Comparison of ENCODE assay signal across 24 cellular contexts in genomic region chr1:54782588-54782987, GRCh38. TPM values are rescaled to one million over a fixed set of nuclear protein-coding genes. Genes with fewer than 3 reads are reported as not detected.
"Had no signal": no experiment of that assay in that cellular context is flagged by ENCODE, and none has a peak within 500 bp of the region (broad histone marks: within the 10 kb centered on the region; RNA-seq: fewer than 3 reads in every experiment).

No MANE protein-coding gene starts in this region.

- H3K4me1 ChIP-seq: gastrocnemius medialis had no signal

- H3K36me3 ChIP-seq: gastrocnemius medialis, left ventricle myocardium inferior, right atrium auricular region, sigmoid colon, thoracic aorta, transverse colon had no signal

- H3K27ac ChIP-seq: coronary artery, gastrocnemius medialis, left ventricle myocardium inferior, right atrium auricular region, sigmoid colon, skin epidermis, stomach, thoracic aorta, transverse colon had no signal

- H3K27me3 ChIP-seq: right atrium auricular region, transverse colon had no signal

- H3K27me3 Mint-ChIP-seq: naive B cell had no signal

- DNase-seq: effector CD4-positive, alpha-beta T cell; gastrocnemius medialis; left ventricle myocardium inferior; mesenchymal stem cell; midbrain; naive B cell; occipital lobe; posterior cingulate gyrus; sigmoid colon; stimulated activated CD4-positive, alpha-beta T cell treated with anti-CD3 and anti-CD28 coated beads, Interleukin-2, amount 100 ng/mL, for 24 hours; stimulated activated CD4-positive, alpha-beta T cell treated with anti-CD3 and anti-CD28 coated beads, Interleukin-4, amount 100 ng/mL, for 4 hours; stimulated activated naive CD4-positive, alpha-beta T cell; substantia nigra; transverse colon had no signal

- H3K9me3 ChIP-seq: gastrocnemius medialis, left ventricle myocardium inferior, right atrium auricular region, sigmoid colon, stomach, thoracic aorta, transverse colon had no signal

- H3K9me3 Mint-ChIP-seq: naive B cell, nephron had no signal

- H3K27ac Mint-ChIP-seq: naive B cell, nephron had no signal

- H3K4me1 Mint-ChIP-seq: nephron had no signal

- H3K4me3 ChIP-seq: coronary artery, gastrocnemius medialis, left ventricle myocardium inferior, lung, right atrium auricular region, sigmoid colon, skin epidermis, stomach, thoracic aorta, transverse colon had no signal

- H3K4me3 Mint-ChIP-seq: naive B cell, nephron had no signal

RNA-seq across cellular contexts. Expression of gene TTC22, which starts 18.5 kb away (rescaled TPM):
- total RNA-seq: chondrocyte, dermis microvascular lymphatic vessel endothelial cell, fibroblast of lung had no signal
- polyA plus RNA-seq: fibroblast of lung had no signal
